ENCODE assay signal across 8 cellular contexts in genomic region chr6:118565317-118565960, GRCh38. TPM values are rescaled to one million over a fixed set of nuclear protein-coding genes. Genes with fewer than 3 reads are reported as not detected.
A peak's percentile ranks its signal among the peaks of the same experiment; 100 is the strongest.
DNase-seq lines count a peak whose midpoint lies in the region; ATAC-seq and TF ChIP-seq lines count a peak whose summit lies in the region.

No MANE protein-coding gene starts in this region.

- no peaks in the 10 kb centered on the region for H3K9me3 Mint-ChIP-seq in CD8-positive, alpha-beta memory T cell
- no peaks in the 10 kb centered on the region for H3K9me3 Mint-ChIP-seq in activated naive CD8-positive, alpha-beta T cell treated with anti-CD3 and anti-CD28 coated beads, Interleukin-2, amount 10 ng/mL, durations not matched to agents 7 days and 5 days

- no peaks in the 10 kb centered on the region for H3K27me3 Mint-ChIP-seq in CD8-positive, alpha-beta memory T cell
- no peaks in the 10 kb centered on the region for H3K27me3 Mint-ChIP-seq in activated naive CD8-positive, alpha-beta T cell treated with anti-CD3 and anti-CD28 coated beads, Interleukin-2, amount 10 ng/mL, durations not matched to agents 7 days and 5 days

- H3K36me3 ChIP-seq in CD8-positive, alpha-beta memory T cell (ENCODE audit: insufficient read depth, low read length): no peaks in the 10 kb centered on the region
- no peaks in the 10 kb centered on the region for H3K36me3 ChIP-seq in liver (ENCODE audit: control insufficient read depth in 4 of 4, insufficient read depth in 3 of 4, low read depth in 1 of 4, low read length in 3 of 4)

- H3K9me3 ChIP-seq in CD8-positive, alpha-beta memory T cell (ENCODE audit: low read length): no peaks in the 10 kb centered on the region
- H3K9me3 ChIP-seq in liver (ENCODE audit: control insufficient read depth in 4 of 4, low read length in 3 of 4): no peaks in the 10 kb centered on the region

- peak; percentile 2 for TF ChIP-seq CTCF in liver (IDR thresholded peaks at IDR 0.05; ENCODE audit: low read depth, low read length, missing input control)

- POLR2A ChIA-PET in CD8-positive, alpha-beta memory T cell (lab: Charles Lee): no interaction called here
- POLR2A ChIA-PET in activated naive CD8-positive, alpha-beta T cell treated with anti-CD3 and anti-CD28 coated beads, Interleukin-2, amount 10 ng/mL, durations not matched to agents 7 days and 5 days (lab: Charles Lee): interaction anchor here (0.5 to 1.2 kb wide), 4 partner anchors 144 to 329 kb away, joined by 3 to 4 read pairs (median 4); no protein-coding TSS in a partner anchor

- H3K9ac ChIP-seq in liver (ENCODE audit: low read depth in 1 of 2, low read length in 2 of 2): no peak overlapping the region

- H3K4me1 Mint-ChIP-seq in CD8-positive, alpha-beta memory T cell: peaks cover 22 to 47% (median 44%) of the 10 kb centered on the region in 3 donors
- H3K4me1 Mint-ChIP-seq in activated naive CD8-positive, alpha-beta T cell treated with anti-CD3 and anti-CD28 coated beads, Interleukin-2, amount 10 ng/mL, durations not matched to agents 7 days and 5 days: peaks cover 10% of the 10 kb centered on the region

- peak; percentile 32 to 56 for TF ChIP-seq RAD21 in liver (IDR thresholded peaks at IDR 0.05)

- ATAC-seq in GM18508 (IDR thresholded peaks at IDR 0.05; ENCODE audit: insufficient read depth, unreplicated experiment) (peak; percentile 99), HG02840 (IDR thresholded peaks at IDR 0.05; ENCODE audit: low FRiP score, unreplicated experiment) (peak; percentile 92)
- ATAC-seq in activated naive CD8-positive, alpha-beta T cell treated with anti-CD3 and anti-CD28 coated beads, Interleukin-2, amount 10 ng/mL, durations not matched to agents 7 days and 5 days (ENCODE audit: low read depth): peak; percentile 87

- peak in 3 of 5 donors; percentile 43 to 59 (median 47) for DNase-seq in CD8-positive, alpha-beta memory T cell
- DNase-seq in NCI-H1436 treated with DMSO at 0.1 percent for 48 hours (lab: John Stamatoyannopoulos, UW) (peak; percentile 14), GM03348 (ENCODE audit: low spot score) (no peak)
- DNase-seq in activated naive CD8-positive, alpha-beta T cell treated with anti-CD3 and anti-CD28 coated beads, Interleukin-2, amount 10 ng/mL, durations not matched to agents 7 days and 5 days: no peak
- no peak for DNase-seq in activated CD8-positive, alpha-beta memory T cell treated with anti-CD3 and anti-CD28 coated beads for 24 hours

- 88% methylated on average over 5 of the region's 5 CpGs for WGBS in liver

- peaks cover 0 to 27% (median 7%) of the 10 kb centered on the region in 3 donors for H3K36me3 Mint-ChIP-seq in CD8-positive, alpha-beta memory T cell
- peaks cover 17% of the 10 kb centered on the region for H3K36me3 Mint-ChIP-seq in activated naive CD8-positive, alpha-beta T cell treated with anti-CD3 and anti-CD28 coated beads, Interleukin-2, amount 10 ng/mL, durations not matched to agents 7 days and 5 days

- H3K4me3 ChIP-seq in CD8-positive, alpha-beta memory T cell (ENCODE audit: low read length): no peak overlapping the region
- H3K4me3 ChIP-seq in liver (ENCODE audit: low read depth in 1 of 3, low read length in 3 of 3): no peak overlapping the region

- CTCF ChIA-PET in CD8-positive, alpha-beta memory T cell (lab: Charles Lee): interaction anchor here (0.6 to 2.1 kb wide), 27 partner anchors 10 to 545 kb away, joined by 3 to 13 read pairs (median 4); partner anchors contain the start of gene CEP85L

- no peak overlapping the region for H3K4me3 Mint-ChIP-seq in CD8-positive, alpha-beta memory T cell
- no peak overlapping the region for H3K4me3 Mint-ChIP-seq in activated naive CD8-positive, alpha-beta T cell treated with anti-CD3 and anti-CD28 coated beads, Interleukin-2, amount 10 ng/mL, durations not matched to agents 7 days and 5 days

- peaks cover 5% of the 10 kb centered on the region for H3K4me1 ChIP-seq in CD8-positive, alpha-beta memory T cell (ENCODE audit: insufficient read depth, low read length)
- no peaks in the 10 kb centered on the region for H3K4me1 ChIP-seq in liver (ENCODE audit: control insufficient read depth in 4 of 4, insufficient read depth in 4 of 4, low read length in 3 of 4)

- no peak overlapping the region for H3K27ac ChIP-seq in CD8-positive, alpha-beta memory T cell (ENCODE audit: low read depth, low read length)
- no peak overlapping the region for H3K27ac ChIP-seq in liver (ENCODE audit: low read depth in 1 of 2, low read length in 2 of 2)

- peak overlapping the region in 6 of 8 donors; percentile 28 to 70 (median 44) for H3K27ac Mint-ChIP-seq in CD8-positive, alpha-beta memory T cell
- H3K27ac Mint-ChIP-seq in activated naive CD8-positive, alpha-beta T cell treated with anti-CD3 and anti-CD28 coated beads, Interleukin-2, amount 10 ng/mL, durations not matched to agents 7 days and 5 days: peak overlapping the region; percentile 21

- no peaks in the 10 kb centered on the region for H3K27me3 ChIP-seq in CD8-positive, alpha-beta memory T cell (ENCODE audit: insufficient read depth, low read length, poor library complexity, severe bottlenecking)
- no peaks in the 10 kb centered on the region for H3K27me3 ChIP-seq in liver (ENCODE audit: control insufficient read depth in 4 of 4, insufficient read depth in 4 of 4, low read length in 3 of 4)

TF ChIP-seq in liver, 16 proteins besides CTCF, POLR2A, EP300 and RAD21:
- TF ChIP-seq YY1 (IDR thresholded peaks at IDR 0.05) (no peak), SP1 (IDR thresholded peaks at IDR 0.05) (no peak), EGR1 (IDR thresholded peaks at IDR 0.05; ENCODE audit: low read depth in 2 of 2) (no peak), ZBTB33 (IDR thresholded peaks at IDR 0.05) (no peak), REST (IDR thresholded peaks at IDR 0.05) (no peak), HNF4A (conservative IDR thresholded peaks at IDR 0.05) (no peak), GABPA (IDR thresholded peaks at IDR 0.05 in 1 of 2, conservative IDR thresholded peaks at IDR 0.05 in 1 of 2) (no peak), FOXA2 (IDR thresholded peaks at IDR 0.05) (no peak), RXRA (IDR thresholded peaks at IDR 0.05) (no peak)

RNA-seq across cellular contexts. Expression of gene PLN, which starts 17.3 kb away (rescaled TPM):
- not detected for total RNA-seq in CD8-positive, alpha-beta memory T cell
- polyA plus RNA-seq in CD8-positive, alpha-beta memory T cell: 0.49 TPM
- total RNA-seq in activated naive CD8-positive, alpha-beta T cell treated with anti-CD3 and anti-CD28 coated beads, Interleukin-2, amount 10 ng/mL, durations not matched to agents 7 days and 5 days: not detected
- total RNA-seq in liver: 1 to 10 TPM in 1 of 2 donors, under 1 TPM in 1; 0.14 to 1.3 TPM
- polyA plus RNA-seq in liver: under 1 TPM; 0.22 to 0.66 TPM

Comparison
In these comparisons a context has a peak if more than half of its experiments do, and no peak if none do; other contexts are left out.
1. DNase-seq: peak in CD8-positive, alpha-beta memory T cell (3 of 5) and NCI-H1436 treated with DMSO at 0.1 percent for 48 hours (single experiment); none in activated naive CD8-positive, alpha-beta T cell treated with anti-CD3 and anti-CD28 coated beads, Interleukin-2, amount 10 ng/mL, durations not matched to agents 7 days and 5 days (single experiment), activated CD8-positive, alpha-beta memory T cell treated with anti-CD3 and anti-CD28 coated beads for 24 hours (single experiment) and GM03348 (single experiment).
2. Peak in every context shown above with its lines, with median percentiles within 50 percentile points of each other: ATAC-seq.